ENCODE assay signal across 23 cellular contexts in genomic region chr3:141250828-141251227, GRCh38. TPM values are rescaled to one million over a fixed set of nuclear protein-coding genes. Genes with fewer than 3 reads are reported as not detected.
DNase-seq lines count a peak whose midpoint lies in the region; TF ChIP-seq lines count a peak whose summit lies in the region.
"Had no signal": no experiment of that assay in that cellular context is flagged by ENCODE, and none has a peak within 500 bp of the region (broad histone marks: within the 10 kb centered on the region; RNA-seq: fewer than 3 reads in every experiment).

No MANE protein-coding gene starts in this region.

- H3K4me3 ChIP-seq in ovary (no peak overlapping the region), esophagus squamous epithelium (no peak overlapping the region)
- H3K4me3 ChIP-seq: HAP-1, MG63, SK-N-MC had no signal

- TF ChIP-seq POLR2A in ovary (IDR thresholded peaks at IDR 0.05) (no peak), esophagus squamous epithelium (IDR thresholded peaks at IDR 0.05) (no peak)

- intact Hi-C loops in ovary (cut with DNase I): no loop called here
- intact Hi-C loops in esophagus squamous epithelium (cut with DNase I): no loop called here

- H3K4me1 ChIP-seq in ovary (ENCODE audit: insufficient read depth): no peaks in the 10 kb centered on the region
- H3K4me1 ChIP-seq in esophagus squamous epithelium: peaks cover 0 to 7% (median 0%) of the 10 kb centered on the region in 3 donors
- H3K4me1 ChIP-seq: HAP-1 had no signal

- TF ChIP-seq EP300 in ovary (IDR thresholded peaks at IDR 0.05): no peak

- DNase-seq in EH (ENCODE audit: low read depth) (peak; percentile 21), M059J (ENCODE audit: low read depth) (peak; percentile 41), amniotic epithelial cell (ENCODE audit: low read depth) (peak; percentile 58), islet precursor cell (peak; percentile 14), NCI-H2171 treated with DMSO at 0.1 percent for 48 hours (lab: John Stamatoyannopoulos, UW) (no peak), NCI-H1436 treated with DMSO at 0.1 percent for 48 hours (lab: John Stamatoyannopoulos, UW) (no peak), ovary (no peak), esophagus squamous epithelium (lab: John Stamatoyannopoulos, UW) (no peak)
- DNase-seq: 8988T; ACHN; BE2C; CD8-positive, alpha-beta memory T cell; DMS79 treated with DMSO at 0.1 percent for 48 hours; GOT3; HFFc6; KBM-7; NCI-H1694; NCI-H2029 treated with DMSO at 0.1 percent for 48 hours; NCI-H2227 treated with DMSO at 0.1 percent for 48 hours; SIG-M5 had no signal

- WGBS in ovary, 3 donors: 87 to 95% (median 95%) methylated on average over 4 of the region's 4 CpGs
- 85 to 89% methylated on average over 4 of the region's 4 CpGs for WGBS in esophagus squamous epithelium, 2 donors

- H3K27me3 ChIP-seq in ovary (no peaks in the 10 kb centered on the region), esophagus squamous epithelium (no peaks in the 10 kb centered on the region)
- H3K27me3 ChIP-seq: BE2C, MG63 had no signal

- no peaks in the 10 kb centered on the region for H3K9me3 ChIP-seq in ovary
- H3K9me3 ChIP-seq in esophagus squamous epithelium: no peaks in the 10 kb centered on the region
- H3K9me3 ChIP-seq: BE2C, HAP-1, MG63 had no signal

- no peak for TF ChIP-seq CTCF in ovary (IDR thresholded peaks at IDR 0.05)
- TF ChIP-seq CTCF in esophagus squamous epithelium (IDR thresholded peaks at IDR 0.05): no peak

- H3K36me3 ChIP-seq in ovary (no peaks in the 10 kb centered on the region), esophagus squamous epithelium (no peaks in the 10 kb centered on the region)
- H3K36me3 ChIP-seq: HAP-1 had no signal

- H3K27ac ChIP-seq in ovary: no peak overlapping the region
- no peak overlapping the region for H3K27ac ChIP-seq in esophagus squamous epithelium
- H3K27ac ChIP-seq: SK-N-MC had no signal

RNA-seq across cellular contexts. Expression of gene PXYLP1, which starts 19.2 kb away (rescaled TPM):
- 14.5 and 17.7 TPM in 2 replicates for total RNA-seq in M059J (2014; rRNA removed; shearing (Covaris generic))
- total RNA-seq in ovary (10 to 100 TPM; 10.3 to 23.0 (median 15.7) TPM), esophagus squamous epithelium (1 to 10 TPM; 2.9 to 7.8 (median 4.1) TPM)
- polyA plus RNA-seq in ovary: 10 to 100 TPM in 1 of 2 donors, 1 to 10 TPM in 1; 6.5 to 17.5 TPM

Comparison
In these comparisons a context has a peak if more than half of its experiments do, and no peak if none do; other contexts are left out.
1. DNase-seq: peak in EH (single experiment), M059J (single experiment), amniotic epithelial cell (single experiment) and islet precursor cell (single experiment); none in NCI-H2171 treated with DMSO at 0.1 percent for 48 hours (single experiment), NCI-H1436 treated with DMSO at 0.1 percent for 48 hours (single experiment), ovary (0 of 5) and esophagus squamous epithelium (single experiment).